In genomic region chr11:82900277-82901164, GRCh38 we compare ENCODE assay signal across 1 cellular context.
TF ChIP-seq lines count a peak whose summit lies in the region.

TSS of gene PRCP (minus strand) at chr11:82900430. CDS start at chr11:82900402, 28 bp downstream.

TF ChIP-seq in HepG2, 621 proteins besides CTCF, POLR2A, EP300 and RAD21 (continued from another document and continues in another):
- no peak for TF ChIP-seq HNF1A (IDR thresholded peaks at IDR 0.05; ENCODE audit: low read depth)
- peak; percentile 21; the same call in 1 of the 2 replicates for TF ChIP-seq HNF1A (CRISPR knock-in tag; IDR thresholded peaks at IDR 0.05; ENCODE audit: borderline replicate concordance)
- TF ChIP-seq ZMYM4 (CRISPR knock-in tag; IDR thresholded peaks at IDR 0.05): peak; percentile 70
- peak; percentile 23; the same call in 1 of the 2 replicates for TF ChIP-seq ZNF362 (CRISPR knock-in tag; IDR thresholded peaks at IDR 0.05; ENCODE audit: borderline replicate concordance)
- TF ChIP-seq MTA1 (CRISPR knock-in tag; IDR thresholded peaks at IDR 0.05; ENCODE audit: borderline replicate concordance): peak; percentile 57; the same call in 1 of the 2 replicates
- TF ChIP-seq ZNF850 (CRISPR knock-in tag; conservative IDR thresholded peaks at IDR 0.05): no peak
- no peak for TF ChIP-seq HOXD1 (CRISPR knock-in tag; IDR thresholded peaks at IDR 0.05)
- TF ChIP-seq ZFP91 (CRISPR knock-in tag; IDR thresholded peaks at IDR 0.05; ENCODE audit: borderline replicate concordance): peak; percentile 46; the same call in 1 of the 2 replicates
- no peak for TF ChIP-seq ZBTB34 (CRISPR knock-in tag; IDR thresholded peaks at IDR 0.05)
- peak; percentile 88 for TF ChIP-seq ZNF431 (CRISPR knock-in tag; IDR thresholded peaks at IDR 0.05; ENCODE audit: borderline replicate concordance, low read depth)
- TF ChIP-seq ZNF609 (CRISPR knock-in tag; IDR thresholded peaks at IDR 0.05; ENCODE audit: borderline replicate concordance): peak; percentile 63; the same call in 1 of the 2 replicates
- TF ChIP-seq ZNF570 (CRISPR knock-in tag; IDR thresholded peaks at IDR 0.05; ENCODE audit: borderline replicate concordance): no peak
- 0 out of 2 replicates have a peak, but pooled peaks have one; percentile 18 for TF ChIP-seq GATA4 (IDR thresholded peaks at IDR 0.05; ENCODE audit: borderline replicate concordance, low read depth)
- peak; percentile 88 for TF ChIP-seq ZNF274 (CRISPR knock-in tag; IDR thresholded peaks at IDR 0.05)
- 0 out of 2 replicates have a peak, but pooled peaks have one; percentile 51 for TF ChIP-seq KIAA2018 (CRISPR knock-in tag; IDR thresholded peaks at IDR 0.05; ENCODE audit: borderline replicate concordance)
- TF ChIP-seq ZFX (CRISPR knock-in tag; IDR thresholded peaks at IDR 0.05; ENCODE audit: low read depth): peak; percentile 97
- TF ChIP-seq MXD4 (CRISPR knock-in tag; IDR thresholded peaks at IDR 0.05): no peak
- TF ChIP-seq ZNF746 (CRISPR knock-in tag; IDR thresholded peaks at IDR 0.05): no peak; the same call in 1 of the 2 replicates
- 0 out of 2 replicates have a peak, but pooled peaks have one; percentile 60 for TF ChIP-seq HNRNPL (IDR thresholded peaks at IDR 0.05; ENCODE audit: low read depth, low read length)
- peak; percentile 87 for TF ChIP-seq RBFOX2 (IDR thresholded peaks at IDR 0.05; ENCODE audit: low read depth, low read length)
- TF ChIP-seq ZNF572 (CRISPR knock-in tag; IDR thresholded peaks at IDR 0.05): 0 out of 2 replicates have a peak, but pooled peaks have one; percentile 40
- TF ChIP-seq RFXAP (CRISPR knock-in tag; IDR thresholded peaks at IDR 0.05; ENCODE audit: borderline replicate concordance): peak; percentile 14; the same call in 1 of the 2 replicates
- TF ChIP-seq ZFY (CRISPR knock-in tag; IDR thresholded peaks at IDR 0.05): peak; percentile 92
- peak; percentile 78; the same call in 1 of the 2 replicates for TF ChIP-seq ZSCAN21 (CRISPR knock-in tag; IDR thresholded peaks at IDR 0.05; ENCODE audit: borderline replicate concordance)
- peak; percentile 63; the same call in 1 of the 2 replicates for TF ChIP-seq MYC (CRISPR knock-in tag; IDR thresholded peaks at IDR 0.05; ENCODE audit: borderline replicate concordance)
- TF ChIP-seq ZNF639 (CRISPR knock-in tag; conservative IDR thresholded peaks at IDR 0.05): no peak
- no peak for TF ChIP-seq NR2F6 (IDR thresholded peaks at IDR 0.05)
- TF ChIP-seq NR2F6 (CRISPR knock-in tag; IDR thresholded peaks at IDR 0.05): peak; percentile 24; the same call in 1 of the 2 replicates
- TF ChIP-seq ZNF232 (CRISPR knock-in tag; IDR thresholded peaks at IDR 0.05; ENCODE audit: borderline replicate concordance): no peak
